12 cellular contexts compared by ENCODE assay signal in the genomic region with DNA sequence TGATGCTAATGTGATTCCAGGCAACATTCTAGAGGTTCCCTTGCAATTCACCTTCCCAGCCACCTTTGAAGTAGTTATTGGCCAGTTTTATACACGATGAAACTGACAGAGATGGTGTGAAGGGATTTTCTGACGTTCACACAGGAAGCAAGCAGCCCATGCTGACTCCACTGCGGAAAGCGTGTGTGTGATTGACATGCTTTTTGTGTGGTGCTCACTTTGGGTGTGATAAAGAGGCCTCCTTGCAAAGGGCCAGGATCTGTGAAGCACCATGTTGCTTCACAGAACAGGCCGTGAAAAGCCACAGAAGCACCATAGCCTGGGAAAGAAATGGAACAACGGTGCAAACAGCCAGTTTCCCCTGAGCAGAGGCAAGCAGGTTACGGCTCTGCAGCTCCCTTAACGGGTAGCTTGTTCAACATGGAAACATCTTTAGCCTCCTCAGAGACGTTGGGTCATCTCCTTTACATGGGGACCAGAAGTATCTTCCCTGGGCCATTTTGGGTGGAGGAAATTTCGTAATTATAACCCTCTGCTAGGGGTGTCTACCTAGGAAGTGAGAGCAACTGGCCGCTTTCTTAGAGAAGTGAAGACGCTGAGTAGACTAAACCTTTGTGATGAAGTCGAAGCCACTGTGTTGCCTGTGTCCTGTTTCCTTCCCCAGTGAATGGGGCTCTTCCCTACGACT.
DNase-seq lines count a peak whose midpoint lies in the region; ATAC-seq and TF ChIP-seq lines count a peak whose summit lies in the region.
"Had no signal": no experiment of that assay in that cellular context is flagged by ENCODE, and none has a peak within 500 bp of the region (broad histone marks: within the 10 kb centered on the region; RNA-seq: fewer than 3 reads in every experiment).

No MANE protein-coding gene starts in this region.

- TF ChIP-seq CTCF in gastroesophageal sphincter (IDR thresholded peaks at IDR 0.05), result no peak
- TF ChIP-seq CTCF in GM13976 (IDR thresholded peaks at IDR 0.05; ENCODE audit: borderline replicate concordance, control extremely low read depth, extremely low read depth, insufficient read depth, missing control alignments), result no peak

- in situ Hi-C loops in GM13976 (cut with MboI; ENCODE audit: low sequenced_read_pairs, unreplicated experiment), result no loop called here

- ATAC-seq in gastroesophageal sphincter (no peak), HG02588 (IDR thresholded peaks at IDR 0.05; ENCODE audit: unreplicated experiment) (no peak), left lobe of liver (no peak)
- ATAC-seq: HepG2 had no signal

- H3K9me3 ChIP-seq in gastroesophageal sphincter, result no peaks in the 10 kb centered on the region
- H3K9me3 ChIP-seq: sigmoid colon, stomach had no signal

- peak overlapping the region in 3 of 4 donors; percentile 72 to 83 (median 73) for H3K27ac ChIP-seq in gastroesophageal sphincter
- H3K27ac ChIP-seq: stomach had no signal

- DNase-seq in NOMO-1 (lab: John Stamatoyannopoulos, UW; ENCODE audit: unreplicated experiment in 2 of 2) (peak; percentile 66 to 78), AG08396 (ENCODE audit: low spot score) (no peak), left lobe of liver (ENCODE audit: low spot score) (no peak), GM13976 (ENCODE audit: low spot score) (no peak)
- DNase-seq in activated CD8-positive, alpha-beta memory T cell treated with anti-CD3 and anti-CD28 coated beads, Interleukin-2, amount 50 U/mL, for 4 hours, result peak; percentile 59
- peak in 2 of 3 donors; percentile 17 to 35 for DNase-seq in stimulated activated CD4-positive, alpha-beta T cell treated with anti-CD3 and anti-CD28 coated beads, TNF-alpha, amount 100 ng/mL, for 48 hours (ENCODE audit: low read depth in 3 of 3)
- DNase-seq: NCI-H1694, sigmoid colon, stomach had no signal

- H3K4me3 ChIP-seq in gastroesophageal sphincter, result no peak overlapping the region
- H3K4me3 ChIP-seq: sigmoid colon, stomach had no signal

- H3K4me1 ChIP-seq in gastroesophageal sphincter, result peaks cover 0 to 24% (median 0%) of the 10 kb centered on the region in 3 donors

- H3K36me3 ChIP-seq in gastroesophageal sphincter, result no peaks in the 10 kb centered on the region
- H3K36me3 ChIP-seq: sigmoid colon, stomach had no signal

- 86 to 89% methylated on average over 3 to 10 of the region's 14 CpGs for WGBS in gastroesophageal sphincter (ENCODE audit: low coverage in 1 of 2), 2 donors

- no peaks in the 10 kb centered on the region for H3K27me3 ChIP-seq in gastroesophageal sphincter
- H3K27me3 ChIP-seq: sigmoid colon had no signal

- no peak for TF ChIP-seq POLR2A in gastroesophageal sphincter (IDR thresholded peaks at IDR 0.05)

- no peak for TF ChIP-seq EP300 in gastroesophageal sphincter (IDR thresholded peaks at IDR 0.05)

Comparison
In these comparisons a context has a peak if more than half of its experiments do, and no peak if none do; other contexts are left out.
1. DNase-seq: peak in NOMO-1 (2 of 2), activated CD8-positive, alpha-beta memory T cell treated with anti-CD3 and anti-CD28 coated beads, Interleukin-2, amount 50 U/mL, for 4 hours (single experiment) and stimulated activated CD4-positive, alpha-beta T cell treated with anti-CD3 and anti-CD28 coated beads, TNF-alpha, amount 100 ng/mL, for 48 hours (2 of 3); none in AG08396 (single experiment), left lobe of liver (single experiment) and GM13976 (single experiment).